In genomic region chr9:5435912-5436311, GRCh38 we compare ENCODE assay signal across 13 cellular contexts. TPM values are rescaled to one million over a fixed set of nuclear protein-coding genes. Genes with fewer than 3 reads are reported as not detected.
A peak's percentile ranks its signal among the peaks of the same experiment; 100 is the strongest.
DNase-seq lines count a peak whose midpoint lies in the region; ATAC-seq, FAIRE-seq and TF ChIP-seq lines count a peak whose summit lies in the region.
"Had no signal": no experiment of that assay in that cellular context is flagged by ENCODE, and none has a peak within 500 bp of the region (broad histone marks: within the 10 kb centered on the region; RNA-seq: fewer than 3 reads in every experiment).

No MANE protein-coding gene starts in this region.

- intact Hi-C loops in CD8-positive, alpha-beta T cell (cut with DNase I, micrococcal nuclease), result loop anchor here (2.0 to 10.0 kb wide), 12 partner anchors 94 to 1246 kb away; partner anchors contain the start of genes AK3 (in 1 of the 2), ERMP1 (in 1 of the 2), JAK2 (in 1 of the 2) and RCL1 (in 1 of the 2)

- peaks cover 40% of the 10 kb centered on the region for H3K4me1 Mint-ChIP-seq in activated CD4-positive, alpha-beta T cell treated with anti-CD3 and anti-CD28 coated beads, Interleukin-2, amount 10 ng/mL, durations not matched to agents 7 days and 5 days
- H3K4me1 Mint-ChIP-seq in brain, result peaks cover 29% of the 10 kb centered on the region
- peaks cover 36% of the 10 kb centered on the region for H3K4me1 Mint-ChIP-seq in CD8-positive, alpha-beta T cell (ENCODE audit: low read depth)

- ATAC-seq in CD8-positive, alpha-beta T cell, result no peak
- ATAC-seq: sciatic nerve had no signal

- H3K9me3 Mint-ChIP-seq in activated CD4-positive, alpha-beta T cell treated with anti-CD3 and anti-CD28 coated beads, Interleukin-2, amount 10 ng/mL, durations not matched to agents 7 days and 5 days, result peaks cover 2% of the 10 kb centered on the region
- peaks cover 5 to 33% (median 13%) of the 10 kb centered on the region in 5 experiments for H3K9me3 Mint-ChIP-seq in brain
- H3K9me3 Mint-ChIP-seq in CD8-positive, alpha-beta T cell, result no peaks in the 10 kb centered on the region

- FAIRE-seq in small intestine (lab: Jason Lieb, UNC) (no peak), frontal cortex (lab: Jason Lieb, UNC) (no peak)

- H3K4me3 ChIP-seq in small intestine (ENCODE audit: low read depth in 1 of 2, low read length in 2 of 2), result peak overlapping the region in 1 of 2 donors; percentile 33
- H3K4me3 ChIP-seq in CD8-positive, alpha-beta T cell (ENCODE audit: low read depth, low read length), result no peak overlapping the region

- H3K27me3 Mint-ChIP-seq in activated CD4-positive, alpha-beta T cell treated with anti-CD3 and anti-CD28 coated beads, Interleukin-2, amount 10 ng/mL, durations not matched to agents 7 days and 5 days, result no peaks in the 10 kb centered on the region
- peaks cover 10% of the 10 kb centered on the region for H3K27me3 Mint-ChIP-seq in brain
- no peaks in the 10 kb centered on the region for H3K27me3 Mint-ChIP-seq in CD8-positive, alpha-beta T cell (ENCODE audit: low read depth)
- H3K27me3 Mint-ChIP-seq: dendritic cell treated with granulocyte-macrophage colony-stimulating factor and Interleukin-4, amounts not matched to agents 40 ng/mL and 50 ng/mL, for 4 days had no signal

- H3K4me3 Mint-ChIP-seq in activated CD4-positive, alpha-beta T cell treated with anti-CD3 and anti-CD28 coated beads, Interleukin-2, amount 10 ng/mL, durations not matched to agents 7 days and 5 days, result peak overlapping the region; percentile 87
- H3K4me3 Mint-ChIP-seq in brain, result peak overlapping the region; percentile 96 to 99 (median 97)
- H3K4me3 Mint-ChIP-seq in CD8-positive, alpha-beta T cell, result no peak overlapping the region

- peak overlapping the region; percentile 63 for H3K27ac Mint-ChIP-seq in activated CD4-positive, alpha-beta T cell treated with anti-CD3 and anti-CD28 coated beads, Interleukin-2, amount 10 ng/mL, durations not matched to agents 7 days and 5 days
- H3K27ac Mint-ChIP-seq in brain, result peak overlapping the region in 2 of 5 experiments; percentile 97 to 99
- no peak overlapping the region for H3K27ac Mint-ChIP-seq in CD8-positive, alpha-beta T cell

- no peaks in the 10 kb centered on the region for H3K36me3 ChIP-seq in small intestine (ENCODE audit: control insufficient read depth in 2 of 2, insufficient read depth in 2 of 2, low read length in 2 of 2)
- peaks cover 7% of the 10 kb centered on the region for H3K36me3 ChIP-seq in CD8-positive, alpha-beta T cell (ENCODE audit: insufficient read depth, low read length)

- CTCF ChIA-PET in activated CD4-positive, alpha-beta T cell treated with anti-CD3 and anti-CD28 coated beads, Interleukin-2, amount 10 ng/mL, durations not matched to agents 7 days and 5 days (lab: Charles Lee), result interaction anchor here (1.0 to 4.5 kb wide), 3 partner anchors 14 to 250 kb away, joined by 3 to 25 read pairs (median 9); partner anchors contain the start of gene CD274
- CTCF ChIA-PET in CD8-positive, alpha-beta T cell (lab: Charles Lee), result interaction anchor here (1.5 to 8.9 kb wide), 4 partner anchors 11 to 249 kb away, joined by 6 to 97 read pairs (median 20); partner anchors contain the start of gene INSL6

- H3K36me3 Mint-ChIP-seq in activated CD4-positive, alpha-beta T cell treated with anti-CD3 and anti-CD28 coated beads, Interleukin-2, amount 10 ng/mL, durations not matched to agents 7 days and 5 days (ENCODE audit: low read depth), result peaks cover 39% of the 10 kb centered on the region
- H3K36me3 Mint-ChIP-seq in brain, result peaks cover 59% of the 10 kb centered on the region
- H3K36me3 Mint-ChIP-seq in CD8-positive, alpha-beta T cell, result peaks cover 40% of the 10 kb centered on the region

- H3K27ac ChIP-seq in small intestine (ENCODE audit: low read depth in 1 of 2, low read length in 1 of 2), result peak overlapping the region; percentile 80 to 98
- H3K27ac ChIP-seq in CD8-positive, alpha-beta T cell (ENCODE audit: low read depth, low read length), result no peak overlapping the region

- H3K27me3 ChIP-seq in small intestine (ENCODE audit: control insufficient read depth in 2 of 2, insufficient read depth in 2 of 2, low read length in 2 of 2), result no peaks in the 10 kb centered on the region
- H3K27me3 ChIP-seq in CD8-positive, alpha-beta T cell (ENCODE audit: insufficient read depth, low read length), result no peaks in the 10 kb centered on the region

- no peaks in the 10 kb centered on the region for H3K9me3 ChIP-seq in small intestine (ENCODE audit: control insufficient read depth, low read depth)
- no peaks in the 10 kb centered on the region for H3K9me3 ChIP-seq in CD8-positive, alpha-beta T cell (ENCODE audit: low read length)

- H3K4me1 ChIP-seq in small intestine (ENCODE audit: control insufficient read depth in 2 of 2, insufficient read depth in 1 of 2, low read depth in 1 of 2, low read length in 1 of 2), result peaks cover 0 to 3% of the 10 kb centered on the region in 2 donors
- H3K4me1 ChIP-seq in CD8-positive, alpha-beta T cell (ENCODE audit: insufficient read depth, low read length), result peaks cover 23% of the 10 kb centered on the region

- 59 to 66% (median 59%) methylated on average over 3 of the region's 3 CpGs for WGBS in small intestine, 3 donors

- no peak for TF ChIP-seq CTCF in brain (conservative IDR thresholded peaks at IDR 0.05)
- TF ChIP-seq CTCF in CD8-positive, alpha-beta T cell (IDR thresholded peaks at IDR 0.05), result no peak

- POLR2A ChIA-PET in activated CD4-positive, alpha-beta T cell treated with anti-CD3 and anti-CD28 coated beads, Interleukin-2, amount 10 ng/mL, durations not matched to agents 7 days and 5 days (lab: Charles Lee), result no interaction called here
- POLR2A ChIA-PET in CD8-positive, alpha-beta T cell (lab: Charles Lee), result interaction anchor here (2.3 to 3.2 kb wide), 2 partner anchors 14 to 148 kb away, joined by 10 to 35 read pairs; partner anchors contain the start of gene CD274

- DNase-seq in activated CD4-positive, alpha-beta T cell treated with anti-CD3 and anti-CD28 coated beads, Interleukin-2, amount 10 ng/mL, durations not matched to agents 7 days and 5 days, result no peak
- DNase-seq in activated CD4-positive, alpha-beta T cell treated with anti-CD3 and anti-CD28 coated beads for 1 hour, result no peak
- DNase-seq in OCI-M1 (lab: John Stamatoyannopoulos, UW), result peak; percentile 96
- peak; percentile 26 for DNase-seq in small intestine
- DNase-seq in frontal cortex (ENCODE audit: low spot score in 2 of 2), result no peak
- DNase-seq in NK-92 treated with Interleukin-12 subunit alpha and Interleukin-12 subunit beta, amount 100 ng/mL, for 24 hours (lab: John Stamatoyannopoulos, UW), result no peak
- DNase-seq in CD8-positive, alpha-beta T cell, result no peak
- DNase-seq: activated gamma-delta T cell treated with Interleukin-2 at 50 U/mL for 16 hours, head of caudate nucleus, midbrain had no signal

RNA-seq across cellular contexts. Expression of gene PLGRKT, which starts 1.8 kb away (rescaled TPM):
- total RNA-seq in activated CD4-positive, alpha-beta T cell treated with anti-CD3 and anti-CD28 coated beads, Interleukin-2, amount 10 ng/mL, durations not matched to agents 7 days and 5 days, result 10 to 100 TPM; 35.0 to 35.7 TPM
- polyA plus RNA-seq in brain (ENCODE audit: insufficient read depth, low read depth, low replicate concordance), result 26.6 TPM
- polyA plus RNA-seq in small intestine, result 10 to 100 TPM; 54.9 to 60.4 (median 55.0) TPM
- 23.2 TPM for total RNA-seq in frontal cortex
- total RNA-seq in CD8-positive, alpha-beta T cell, result 10 to 100 TPM; 10.1 to 12.8 TPM

RNA-seq across cellular contexts. Expression of gene CD274, which starts 14.4 kb away (rescaled TPM):
- total RNA-seq in activated CD4-positive, alpha-beta T cell treated with anti-CD3 and anti-CD28 coated beads, Interleukin-2, amount 10 ng/mL, durations not matched to agents 7 days and 5 days, result 10 to 100 TPM; 10.5 to 10.7 TPM
- 0.27 TPM for polyA plus RNA-seq in brain (ENCODE audit: insufficient read depth, low read depth, low replicate concordance)
- 1 to 10 TPM; 1.1 to 3.4 (median 1.1) TPM for polyA plus RNA-seq in small intestine
- total RNA-seq in frontal cortex, result under 0.01 TPM
- total RNA-seq in CD8-positive, alpha-beta T cell, result 1 to 10 TPM; 3.4 to 3.7 TPM

Comparison
In these comparisons a context has a peak if more than half of its experiments do, and no peak if none do; other contexts are left out.
1. DNase-seq: peak in OCI-M1 (single experiment) and small intestine (single experiment); none in activated CD4-positive, alpha-beta T cell treated with anti-CD3 and anti-CD28 coated beads, Interleukin-2, amount 10 ng/mL, durations not matched to agents 7 days and 5 days (single experiment), activated CD4-positive, alpha-beta T cell treated with anti-CD3 and anti-CD28 coated beads for 1 hour (single experiment), frontal cortex (0 of 2), NK-92 treated with Interleukin-12 subunit alpha and Interleukin-12 subunit beta, amount 100 ng/mL, for 24 hours (single experiment) and CD8-positive, alpha-beta T cell (0 of 7).